12 cellular contexts compared by ENCODE assay signal in the genomic region with DNA sequence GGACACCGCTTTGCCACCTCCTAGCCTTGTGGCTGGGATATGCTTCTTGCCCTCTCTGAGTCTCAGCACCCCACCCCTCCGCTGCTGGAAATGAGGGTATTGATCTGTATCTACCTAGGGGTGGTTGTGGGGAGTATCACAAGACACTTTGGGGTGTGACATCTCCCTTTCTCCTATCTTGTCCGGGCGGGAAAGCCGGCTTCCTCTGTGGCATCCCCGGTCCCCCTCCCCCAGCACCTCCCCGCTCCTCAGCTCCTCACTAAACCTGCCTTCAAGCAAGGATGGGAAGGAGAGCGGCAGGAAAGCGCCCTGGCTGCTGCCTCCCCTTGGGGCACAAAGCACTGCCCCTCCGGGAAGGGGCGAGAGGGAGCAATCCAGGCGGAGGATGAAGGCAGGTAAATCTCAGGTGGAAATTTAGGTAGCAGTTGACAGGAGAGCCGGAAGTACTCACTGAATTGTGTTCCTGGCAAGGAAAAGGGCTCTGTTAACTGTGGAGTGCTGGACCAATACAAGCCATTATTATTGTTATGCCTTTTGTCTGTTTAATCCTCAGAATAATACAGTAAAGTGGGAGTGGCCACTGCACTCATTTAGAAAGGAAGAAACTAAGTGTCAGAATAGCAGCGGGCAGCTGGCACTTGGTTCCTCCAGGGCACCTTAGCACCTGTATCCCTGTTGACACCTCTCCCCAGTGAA. TPM values are rescaled to one million over a fixed set of nuclear protein-coding genes. Genes with fewer than 3 reads are reported as not detected.
DNase-seq lines count a peak whose midpoint lies in the region; ATAC-seq, FAIRE-seq and TF ChIP-seq lines count a peak whose summit lies in the region.
"Had no signal": no experiment of that assay in that cellular context is flagged by ENCODE, and none has a peak within 500 bp of the region (broad histone marks: within the 10 kb centered on the region; RNA-seq: fewer than 3 reads in every experiment).

No MANE protein-coding gene starts in this region.

- FAIRE-seq in GM19239 (lab: Jason Lieb, UNC): no peak
- FAIRE-seq: islet of Langerhans, TTC549 had no signal

- no peaks in the 10 kb centered on the region for H3K9me3 Mint-ChIP-seq in activated CD8-positive, alpha-beta memory T cell treated with anti-CD3 and anti-CD28 coated beads, Interleukin-2, amount 10 ng/mL, durations not matched to agents 7 days and 5 days (ENCODE audit: low read depth)
- H3K9me3 Mint-ChIP-seq in neural crest cell: no peaks in the 10 kb centered on the region
- no peaks in the 10 kb centered on the region for H3K9me3 Mint-ChIP-seq in activated naive CD4-positive, alpha-beta T cell treated with anti-CD3 and anti-CD28 coated beads for 36 hours

- intact Hi-C loops in activated naive CD4-positive, alpha-beta T cell treated with anti-CD3 and anti-CD28 coated beads for 36 hours (cut with micrococcal nuclease): no loop called here

- CTCF ChIA-PET in activated CD8-positive, alpha-beta memory T cell treated with anti-CD3 and anti-CD28 coated beads, Interleukin-2, amount 10 ng/mL, durations not matched to agents 7 days and 5 days (lab: Charles Lee): interaction anchor here (0.5 to 1.4 kb wide), 3 partner anchors 14 to 99 kb away, joined by 3 to 5 read pairs (median 4); no protein-coding TSS in a partner anchor
- CTCF ChIA-PET in activated naive CD4-positive, alpha-beta T cell treated with anti-CD3 and anti-CD28 coated beads for 36 hours (lab: Charles Lee): interaction anchor here (1.1 kb wide), 2 partner anchors 16 to 99 kb away, joined by 4 to 6 read pairs; no protein-coding TSS in a partner anchor

- no peak for TF ChIP-seq CTCF in neural crest cell (conservative IDR thresholded peaks at IDR 0.05)

- H3K4me1 Mint-ChIP-seq in activated CD8-positive, alpha-beta memory T cell treated with anti-CD3 and anti-CD28 coated beads, Interleukin-2, amount 10 ng/mL, durations not matched to agents 7 days and 5 days: no peaks in the 10 kb centered on the region
- H3K4me1 Mint-ChIP-seq in neural crest cell: peaks cover 5% of the 10 kb centered on the region
- no peaks in the 10 kb centered on the region for H3K4me1 Mint-ChIP-seq in activated naive CD4-positive, alpha-beta T cell treated with anti-CD3 and anti-CD28 coated beads for 36 hours (ENCODE audit: low read depth)

- H3K27ac Mint-ChIP-seq in activated CD8-positive, alpha-beta memory T cell treated with anti-CD3 and anti-CD28 coated beads, Interleukin-2, amount 10 ng/mL, durations not matched to agents 7 days and 5 days: no peak overlapping the region
- peak overlapping the region; percentile 62 for H3K27ac Mint-ChIP-seq in neural crest cell (ENCODE audit: unreplicated experiment)
- no peak overlapping the region for H3K27ac Mint-ChIP-seq in activated naive CD4-positive, alpha-beta T cell treated with anti-CD3 and anti-CD28 coated beads for 36 hours

- H3K36me3 Mint-ChIP-seq in activated CD8-positive, alpha-beta memory T cell treated with anti-CD3 and anti-CD28 coated beads, Interleukin-2, amount 10 ng/mL, durations not matched to agents 7 days and 5 days: no peaks in the 10 kb centered on the region
- H3K36me3 Mint-ChIP-seq in neural crest cell (ENCODE audit: low read depth): no peaks in the 10 kb centered on the region
- H3K36me3 Mint-ChIP-seq in activated naive CD4-positive, alpha-beta T cell treated with anti-CD3 and anti-CD28 coated beads for 36 hours (ENCODE audit: low read depth): no peaks in the 10 kb centered on the region

- ATAC-seq in activated CD8-positive, alpha-beta memory T cell treated with anti-CD3 and anti-CD28 coated beads, Interleukin-2, amount 10 ng/mL, durations not matched to agents 7 days and 5 days: no peak

- peaks cover 15% of the 10 kb centered on the region for H3K27me3 Mint-ChIP-seq in activated CD8-positive, alpha-beta memory T cell treated with anti-CD3 and anti-CD28 coated beads, Interleukin-2, amount 10 ng/mL, durations not matched to agents 7 days and 5 days
- peaks cover 3% of the 10 kb centered on the region for H3K27me3 Mint-ChIP-seq in neural crest cell (ENCODE audit: low read depth)
- H3K27me3 Mint-ChIP-seq in activated naive CD4-positive, alpha-beta T cell treated with anti-CD3 and anti-CD28 coated beads for 36 hours (ENCODE audit: low read depth): no peaks in the 10 kb centered on the region

- H3K4me3 Mint-ChIP-seq in activated CD8-positive, alpha-beta memory T cell treated with anti-CD3 and anti-CD28 coated beads, Interleukin-2, amount 10 ng/mL, durations not matched to agents 7 days and 5 days: no peak overlapping the region
- H3K4me3 Mint-ChIP-seq in neural crest cell: no peak overlapping the region
- no peak overlapping the region for H3K4me3 Mint-ChIP-seq in activated naive CD4-positive, alpha-beta T cell treated with anti-CD3 and anti-CD28 coated beads for 36 hours

- peak; percentile 44 for DNase-seq in NCI-H1694 treated with DMSO at 0.1 percent for 48 hours (lab: John Stamatoyannopoulos, UW)
- no peak for DNase-seq in NCI-H1694 (lab: John Stamatoyannopoulos, UW)
- peak; percentile 99 for DNase-seq in NCI-H2029 (lab: John Stamatoyannopoulos, UW)
- peak; percentile 21 for DNase-seq in activated CD8-positive, alpha-beta memory T cell treated with anti-CD3 and anti-CD28 coated beads, Interleukin-2, amount 10 ng/mL, durations not matched to agents 7 days and 5 days
- DNase-seq in neural crest cell (ENCODE audit: low read depth, low spot score): no peak
- DNase-seq in HK-2 (ENCODE audit: unreplicated experiment): no peak
- no peak for DNase-seq in activated naive CD4-positive, alpha-beta T cell treated with anti-CD3 and anti-CD28 coated beads for 36 hours
- DNase-seq in GM19239 (ENCODE audit: insufficient read length, low spot score): no peak
- DNase-seq: IMR-90; stimulated activated naive CD4-positive, alpha-beta T cell treated with Interleukin-2 at 50 U/mL for 16 hours had no signal

RNA-seq across cellular contexts. Expression of a gene that starts 49.0 kb away (rescaled TPM):
- total RNA-seq in activated CD8-positive, alpha-beta memory T cell treated with anti-CD3 and anti-CD28 coated beads, Interleukin-2, amount 10 ng/mL, durations not matched to agents 7 days and 5 days: 10 to 100 TPM; 65.1 to 82.5 TPM
- total RNA-seq in neural crest cell: 49.7 and 59.5 TPM in 2 replicates
- total RNA-seq in activated naive CD4-positive, alpha-beta T cell treated with anti-CD3 and anti-CD28 coated beads for 36 hours: 10 to 100 TPM; 27.7 to 32.9 TPM

Comparison
In these comparisons a context has a peak if more than half of its experiments do, and no peak if none do; other contexts are left out.
1. DNase-seq: peak in NCI-H1694 treated with DMSO at 0.1 percent for 48 hours (single experiment), NCI-H2029 (single experiment) and activated CD8-positive, alpha-beta memory T cell treated with anti-CD3 and anti-CD28 coated beads, Interleukin-2, amount 10 ng/mL, durations not matched to agents 7 days and 5 days (single experiment); none in NCI-H1694 (single experiment), neural crest cell (single experiment), HK-2 (single experiment), activated naive CD4-positive, alpha-beta T cell treated with anti-CD3 and anti-CD28 coated beads for 36 hours (single experiment) and GM19239 (single experiment).